9 cellular contexts compared by ENCODE assay signal in genomic region chr5:143214458-143214857, GRCh38.
"Had no signal": no experiment of that assay in that cellular context is flagged by ENCODE, and none has a peak within 500 bp of the region (broad histone marks: within the 10 kb centered on the region; RNA-seq: fewer than 3 reads in every experiment).

No MANE protein-coding gene starts in this region.

- H3K4me1 ChIP-seq: uterus had no signal

- H3K27me3 ChIP-seq: cardiac muscle cell, hepatocyte, tibial artery, uterus had no signal

- H3K36me3 ChIP-seq: cardiac muscle cell, uterus had no signal

- H3K4me3 ChIP-seq: cardiac muscle cell, hepatocyte, tibial artery, uterus had no signal

- DNase-seq: activated gamma-delta T cell; activated T-cell treated with anti-CD3 and anti-CD28 coated beads, Interleukin-2, amount 50 U/mL, for 4 hours; cortex of kidney; retina; tibial artery; uterus had no signal

- H3K27ac ChIP-seq: cardiac muscle cell, tibial artery, uterus had no signal

- H3K9me3 ChIP-seq: tibial artery, uterus had no signal

- H3K79me2 ChIP-seq: hepatocyte had no signal

- FAIRE-seq: astrocyte had no signal

- H2AFZ ChIP-seq: hepatocyte had no signal
